In the genomic region with DNA sequence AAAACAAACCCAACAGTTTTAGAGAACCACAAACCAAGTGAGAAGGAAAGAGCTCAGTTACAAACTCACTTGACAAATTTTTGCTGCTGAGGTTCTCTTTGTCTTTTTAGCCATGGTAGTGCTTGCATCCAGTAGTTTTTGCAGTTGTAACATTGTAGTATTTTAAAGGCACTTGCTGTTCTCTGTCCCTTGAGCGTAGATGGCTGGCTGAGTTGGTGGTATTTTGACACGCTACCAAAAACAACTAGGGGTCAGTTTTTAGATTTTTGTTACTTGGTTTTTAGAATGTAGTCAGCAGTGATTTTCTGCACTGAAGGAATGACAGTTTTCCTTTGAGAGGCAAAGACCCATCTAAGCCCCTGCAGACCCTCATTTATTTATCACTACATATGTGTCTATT, we compare ENCODE assay signal across 19 cellular contexts.
"Had no signal": no experiment of that assay in that cellular context is flagged by ENCODE, and none has a peak within 500 bp of the region (broad histone marks: within the 10 kb centered on the region; RNA-seq: fewer than 3 reads in every experiment).

No MANE protein-coding gene starts in this region.

- H3K27ac Mint-ChIP-seq: type B pancreatic cell had no signal

- H3K27me3 ChIP-seq: foreskin keratinocyte, right lobe of liver had no signal

- H3K36me3 ChIP-seq: left ventricle myocardium inferior, lower lobe of right lung, prostate gland, right lobe of liver, thoracic aorta had no signal

- DNase-seq: cerebellar nuclear complex; dermis blood vessel endothelial cell; foreskin keratinocyte; kidney; left cardiac atrium; left ventricle myocardium inferior; lower lobe of right lung; mesenchymal stem cell; naive B cell; retina; right lobe of liver; stimulated activated CD4-positive, alpha-beta T cell treated with anti-CD3 and anti-CD28 coated beads, Interleukin-4, amount 100 ng/mL, for 1 hour; stimulated activated CD8-positive, alpha-beta memory T cell treated with anti-CD3 and anti-CD28 coated beads, Interleukin-4, amount 100 ng/mL, for 48 hours; stimulated activated naive CD8-positive, alpha-beta T cell treated with anti-CD3 and anti-CD28 coated beads, Interleukin-15, Interleukin-2, amounts not matched to agents 100 U/mL and 50 U/mL, for 24 hours had no signal

- H3K27me3 Mint-ChIP-seq: naive B cell, type B pancreatic cell had no signal

- H3K4me3 Mint-ChIP-seq: naive B cell, type B pancreatic cell had no signal

- H3K9me3 Mint-ChIP-seq: naive B cell; stimulated activated effector memory CD8-positive, alpha-beta T cell treated with anti-CD3 and anti-CD28 coated beads, Interleukin-12 subunit alpha, Interleukin-12 subunit beta, amount 100 ng/mL, for 72 hours had no signal

- H3K27ac ChIP-seq: foreskin keratinocyte, left ventricle myocardium inferior, lower lobe of right lung, parathyroid adenoma, prostate gland, right lobe of liver, thoracic aorta had no signal

- ATAC-seq: foreskin keratinocyte; left cardiac atrium; lower lobe of right lung; right lobe of liver; stimulated activated effector memory CD8-positive, alpha-beta T cell treated with anti-CD3 and anti-CD28 coated beads, Interleukin-12 subunit alpha, Interleukin-12 subunit beta, amount 100 ng/mL, for 72 hours; stimulated activated naive CD8-positive, alpha-beta T cell treated with anti-CD3 and anti-CD28 coated beads, Interleukin-15, Interleukin-2, amounts not matched to agents 100 U/mL and 50 U/mL, for 24 hours had no signal

- H3K9me3 ChIP-seq: left ventricle myocardium inferior, lower lobe of right lung, prostate gland, right lobe of liver, thoracic aorta had no signal

- H3K36me3 Mint-ChIP-seq: stimulated activated effector memory CD8-positive, alpha-beta T cell treated with anti-CD3 and anti-CD28 coated beads, Interleukin-12 subunit alpha, Interleukin-12 subunit beta, amount 100 ng/mL, for 72 hours had no signal

- H3K4me3 ChIP-seq: left ventricle myocardium inferior, lower lobe of right lung, prostate gland, right lobe of liver, thoracic aorta had no signal

- H3K4me1 ChIP-seq: parathyroid adenoma, prostate gland, right lobe of liver had no signal
